ENCODE assay signal across 25 cellular contexts in genomic region chr14:24185741-24186140, GRCh38. TPM values are rescaled to one million over a fixed set of nuclear protein-coding genes. Genes with fewer than 3 reads are reported as not detected.
"Had no signal": no experiment of that assay in that cellular context is flagged by ENCODE, and none has a peak within 500 bp of the region (broad histone marks: within the 10 kb centered on the region; RNA-seq: fewer than 3 reads in every experiment).

No MANE protein-coding gene starts in this region.

- H3K27ac Mint-ChIP-seq: activated T-helper 1 cell treated with anti-CD3 and anti-CD28 coated beads, Interleukin-12 subunit alpha, Interleukin-12 subunit beta, Interleukin-2, Interleukin-4 antibody, amounts not matched to agents 30 ng/mL and 10 ng/mL and 1 ng/mL, durations not matched to agents 14 hours and 24 hours and 36 hours; T-helper 1 cell treated with Interleukin-12 subunit alpha and Interleukin-12 subunit beta and Interleukin-4 antibody, amounts not matched to agents 30 μg/mL and 1 μg/mL, for 36 hours had no signal

- H3K9me3 Mint-ChIP-seq: activated naive CD4-positive, alpha-beta T cell treated with anti-CD3 and anti-CD28 coated beads, Interleukin-2, amount 50 U/mL, for 24 hours; activated T-helper 1 cell treated with anti-CD3 and anti-CD28 coated beads, Interleukin-12 subunit alpha, Interleukin-12 subunit beta, Interleukin-2, Interleukin-4 antibody, amounts not matched to agents 30 ng/mL and 10 ng/mL and 1 ng/mL, durations not matched to agents 14 hours and 24 hours and 36 hours; T-helper 1 cell treated with Interleukin-12 subunit alpha and Interleukin-12 subunit beta and Interleukin-4 antibody, amounts not matched to agents 30 μg/mL and 1 μg/mL, for 36 hours had no signal

- H3K27me3 Mint-ChIP-seq: activated naive CD4-positive, alpha-beta T cell treated with anti-CD3 and anti-CD28 coated beads, Interleukin-2, amount 50 U/mL, for 24 hours had no signal

- ATAC-seq: activated CD4-positive, CD25-positive, alpha-beta regulatory T cell treated with anti-CD3 and anti-CD28 coated beads, Interleukin-2, amount 50 U/mL, for 24 hours; Panc1; SK-N-SH treated with all-trans-retinoic acid at 6 μM for 48 hours had no signal

- H3K4me3 Mint-ChIP-seq: activated naive CD4-positive, alpha-beta T cell treated with anti-CD3 and anti-CD28 coated beads, Interleukin-2, amount 50 U/mL, for 24 hours; activated T-helper 1 cell treated with anti-CD3 and anti-CD28 coated beads, Interleukin-12 subunit alpha, Interleukin-12 subunit beta, Interleukin-2, Interleukin-4 antibody, amounts not matched to agents 30 ng/mL and 10 ng/mL and 1 ng/mL, durations not matched to agents 14 hours and 24 hours and 36 hours; T-helper 1 cell treated with Interleukin-12 subunit alpha and Interleukin-12 subunit beta and Interleukin-4 antibody, amounts not matched to agents 30 μg/mL and 1 μg/mL, for 36 hours had no signal

- DNase-seq: activated CD4-positive, alpha-beta T cell treated with anti-CD3 and anti-CD28 coated beads for 4 hours; activated CD4-positive, alpha-beta T cell treated with anti-CD3 and anti-CD28 coated beads, Interleukin-2, amount 50 U/mL, for 48 hours; activated CD8-positive, alpha-beta memory T cell treated with anti-CD3 and anti-CD28 coated beads for 24 hours; activated effector memory CD4-positive, alpha-beta T cell treated with Interleukin-2 at 50 U/mL for 16 hours; activated naive CD4-positive, alpha-beta T cell; brain microvascular endothelial cell; NCI-H1092; NCI-H1417; NCI-H1930; NCI-H2171 treated with DMSO at 0.1 percent for 48 hours; NCI-H226; NCI-H510A; NCI-H526 treated with DMSO at 0.1 percent for 48 hours; NCI-H82; OCI-M1; RPMI8226; SHP77 had no signal

RNA-seq across cellular contexts. Expression of gene TSSK4, which starts 19.8 kb away (rescaled TPM):
- total RNA-seq: cardiac muscle cell, SJSA1 had no signal
